In genomic region chr3:127761101-127761802, GRCh38 we compare ENCODE assay signal across 10 cellular contexts.
DNase-seq lines count a peak whose midpoint lies in the region; ATAC-seq, FAIRE-seq and TF ChIP-seq lines count a peak whose summit lies in the region.
"Had no signal": no experiment of that assay in that cellular context is flagged by ENCODE, and none has a peak within 500 bp of the region (broad histone marks: within the 10 kb centered on the region; RNA-seq: fewer than 3 reads in every experiment).

No MANE protein-coding gene starts in this region.

- DNase-seq in DMS79 (lab: John Stamatoyannopoulos, UW) (peak; percentile 75), Calu3 (no peak), D721Med (ENCODE audit: insufficient read length, low spot score) (no peak)
- no peak for DNase-seq in activated T-cell treated with anti-CD3 and anti-CD28 coated beads, Interleukin-2, amount 50 U/mL, for 72 hours
- DNase-seq: H7 had no signal

- H3K4me1 Mint-ChIP-seq in nephron (peaks cover 31% of the 10 kb centered on the region), Calu3 (ENCODE audit: low read depth, unreplicated experiment) (peaks cover 12% of the 10 kb centered on the region)
- peaks cover 15% of the 10 kb centered on the region for H3K4me1 Mint-ChIP-seq in activated T-cell treated with anti-CD3 and anti-CD28 coated beads, Interleukin-2, amount 50 U/mL, for 72 hours (ENCODE audit: low read depth)

- peak overlapping the region; percentile 80 for H3K27ac ChIP-seq in cingulate gyrus (ENCODE audit: low read depth, low read length)

- no peaks in the 10 kb centered on the region for H3K9me3 Mint-ChIP-seq in nephron
- H3K9me3 Mint-ChIP-seq in Calu3 (ENCODE audit: low read depth, unreplicated experiment): no peaks in the 10 kb centered on the region
- H3K9me3 Mint-ChIP-seq in activated T-cell treated with anti-CD3 and anti-CD28 coated beads, Interleukin-2, amount 50 U/mL, for 72 hours: no peaks in the 10 kb centered on the region
- H3K9me3 Mint-ChIP-seq: T-helper 1 cell treated with Interleukin-12 subunit alpha and Interleukin-12 subunit beta and Interleukin-4 antibody, amounts not matched to agents 30 μg/mL and 1 μg/mL, for 36 hours had no signal

- H3K4me3 Mint-ChIP-seq in nephron (no peak overlapping the region), Calu3 (ENCODE audit: low read depth, unreplicated experiment) (no peak overlapping the region)
- H3K4me3 Mint-ChIP-seq in activated T-cell treated with anti-CD3 and anti-CD28 coated beads, Interleukin-2, amount 50 U/mL, for 72 hours: no peak overlapping the region
- H3K4me3 Mint-ChIP-seq: T-helper 1 cell treated with Interleukin-12 subunit alpha and Interleukin-12 subunit beta and Interleukin-4 antibody, amounts not matched to agents 30 μg/mL and 1 μg/mL, for 36 hours had no signal

- BruUV-seq in Calu3 (replicated peaks; lab: Mats Ljungman, UMichigan): no TSS peak

- H3K27me3 Mint-ChIP-seq in nephron (ENCODE audit: low read depth) (peaks cover 4% of the 10 kb centered on the region), Calu3 (ENCODE audit: unreplicated experiment) (no peaks in the 10 kb centered on the region)
- H3K27me3 Mint-ChIP-seq in activated T-cell treated with anti-CD3 and anti-CD28 coated beads, Interleukin-2, amount 50 U/mL, for 72 hours (ENCODE audit: low read depth): peaks cover 28% of the 10 kb centered on the region

- CTCF ChIA-PET in Calu3 (lab: Charles Lee): interaction anchor here (1.4 kb wide), 1 partner anchor 10 kb away, joined by 4 read pairs; no protein-coding TSS in a partner anchor

- TF ChIP-seq CTCF in nephron (IDR thresholded peaks at IDR 0.05; ENCODE audit: unreplicated experiment in 3 of 3): no peak
- no peak for TF ChIP-seq CTCF in Calu3 (IDR thresholded peaks at IDR 0.05; ENCODE audit: unreplicated experiment)
- no peak for TF ChIP-seq CTCF in D721Med (IDR thresholded peaks at IDR 0.05; ENCODE audit: insufficient read depth, missing control alignments)

- peak overlapping the region in 2 of 3 experiments; percentile 25 to 58 for H3K27ac Mint-ChIP-seq in nephron
- H3K27ac Mint-ChIP-seq in Calu3 (ENCODE audit: unreplicated experiment): no peak overlapping the region
- H3K27ac Mint-ChIP-seq in activated T-cell treated with anti-CD3 and anti-CD28 coated beads, Interleukin-2, amount 50 U/mL, for 72 hours: no peak overlapping the region
- H3K27ac Mint-ChIP-seq: T-helper 1 cell treated with Interleukin-12 subunit alpha and Interleukin-12 subunit beta and Interleukin-4 antibody, amounts not matched to agents 30 μg/mL and 1 μg/mL, for 36 hours had no signal

- H3K36me3 Mint-ChIP-seq in nephron (ENCODE audit: low read depth): no peaks in the 10 kb centered on the region
- H3K36me3 Mint-ChIP-seq in Calu3 (ENCODE audit: insufficient read depth, unreplicated experiment): no peaks in the 10 kb centered on the region
- no peaks in the 10 kb centered on the region for H3K36me3 Mint-ChIP-seq in activated T-cell treated with anti-CD3 and anti-CD28 coated beads, Interleukin-2, amount 50 U/mL, for 72 hours (ENCODE audit: insufficient read depth in 2 of 2)

- FAIRE-seq in D721Med (lab: Jason Lieb, UNC): no peak

- intact Hi-C loops in Calu3 (cut with micrococcal nuclease; ENCODE audit: unreplicated experiment): no loop called here

- ATAC-seq in HG03159 (IDR thresholded peaks at IDR 0.05; ENCODE audit: unreplicated experiment) (peak; percentile 40), HG03139 (IDR thresholded peaks at IDR 0.05; ENCODE audit: unreplicated experiment) (no peak)
- no peak for ATAC-seq in activated T-cell treated with anti-CD3 and anti-CD28 coated beads, Interleukin-2, amount 50 U/mL, for 72 hours (replicated peaks in 1 of 2)

Comparison
In these comparisons a context has a peak if more than half of its experiments do, and no peak if none do; other contexts are left out.
1. H3K27ac Mint-ChIP-seq: peak in nephron (2 of 3); none in Calu3 (single experiment) and activated T-cell treated with anti-CD3 and anti-CD28 coated beads, Interleukin-2, amount 50 U/mL, for 72 hours (single experiment).